In the genomic region with DNA sequence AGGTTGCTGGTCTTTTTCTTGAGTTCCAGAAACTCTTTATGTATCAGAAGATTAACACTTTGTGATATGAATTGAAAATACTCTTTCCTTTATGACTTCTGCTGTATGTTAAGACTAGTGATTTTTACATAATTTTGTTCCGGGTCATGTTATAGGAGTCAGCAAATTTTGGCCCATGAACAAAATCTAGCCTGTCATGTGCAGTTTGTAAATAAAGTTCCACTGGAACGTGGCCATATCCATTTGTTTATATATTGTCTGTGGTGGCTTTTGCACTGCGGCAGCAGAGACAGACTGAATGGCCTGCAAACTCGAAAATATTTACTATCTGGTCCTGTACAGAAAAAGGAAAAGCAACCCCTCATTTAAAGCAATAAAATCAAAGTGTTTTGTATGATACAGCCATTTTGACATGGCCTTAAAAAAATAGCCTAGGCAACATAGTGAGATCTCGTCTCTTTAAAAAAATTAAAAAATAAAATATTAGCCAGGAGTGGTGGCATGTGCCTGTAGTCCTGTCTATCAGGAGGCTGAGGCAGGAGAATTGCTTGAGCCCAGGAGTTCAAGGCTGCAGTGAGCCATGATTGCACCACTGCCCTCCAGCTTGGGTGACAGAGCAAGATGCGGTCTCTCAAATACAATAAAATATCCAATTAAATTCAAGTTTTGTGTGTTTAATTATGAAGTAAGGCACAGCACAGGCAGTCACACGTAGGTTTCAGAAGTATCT, we compare ENCODE assay signal across 1 cellular context.
TF ChIP-seq lines count a peak whose summit lies in the region.

No MANE protein-coding gene starts in this region.

TF ChIP-seq in HEK293, 187 proteins besides CTCF, POLR2A, EP300 and RAD21 (continued from another document):
- TF ChIP-seq, protein P1, sequence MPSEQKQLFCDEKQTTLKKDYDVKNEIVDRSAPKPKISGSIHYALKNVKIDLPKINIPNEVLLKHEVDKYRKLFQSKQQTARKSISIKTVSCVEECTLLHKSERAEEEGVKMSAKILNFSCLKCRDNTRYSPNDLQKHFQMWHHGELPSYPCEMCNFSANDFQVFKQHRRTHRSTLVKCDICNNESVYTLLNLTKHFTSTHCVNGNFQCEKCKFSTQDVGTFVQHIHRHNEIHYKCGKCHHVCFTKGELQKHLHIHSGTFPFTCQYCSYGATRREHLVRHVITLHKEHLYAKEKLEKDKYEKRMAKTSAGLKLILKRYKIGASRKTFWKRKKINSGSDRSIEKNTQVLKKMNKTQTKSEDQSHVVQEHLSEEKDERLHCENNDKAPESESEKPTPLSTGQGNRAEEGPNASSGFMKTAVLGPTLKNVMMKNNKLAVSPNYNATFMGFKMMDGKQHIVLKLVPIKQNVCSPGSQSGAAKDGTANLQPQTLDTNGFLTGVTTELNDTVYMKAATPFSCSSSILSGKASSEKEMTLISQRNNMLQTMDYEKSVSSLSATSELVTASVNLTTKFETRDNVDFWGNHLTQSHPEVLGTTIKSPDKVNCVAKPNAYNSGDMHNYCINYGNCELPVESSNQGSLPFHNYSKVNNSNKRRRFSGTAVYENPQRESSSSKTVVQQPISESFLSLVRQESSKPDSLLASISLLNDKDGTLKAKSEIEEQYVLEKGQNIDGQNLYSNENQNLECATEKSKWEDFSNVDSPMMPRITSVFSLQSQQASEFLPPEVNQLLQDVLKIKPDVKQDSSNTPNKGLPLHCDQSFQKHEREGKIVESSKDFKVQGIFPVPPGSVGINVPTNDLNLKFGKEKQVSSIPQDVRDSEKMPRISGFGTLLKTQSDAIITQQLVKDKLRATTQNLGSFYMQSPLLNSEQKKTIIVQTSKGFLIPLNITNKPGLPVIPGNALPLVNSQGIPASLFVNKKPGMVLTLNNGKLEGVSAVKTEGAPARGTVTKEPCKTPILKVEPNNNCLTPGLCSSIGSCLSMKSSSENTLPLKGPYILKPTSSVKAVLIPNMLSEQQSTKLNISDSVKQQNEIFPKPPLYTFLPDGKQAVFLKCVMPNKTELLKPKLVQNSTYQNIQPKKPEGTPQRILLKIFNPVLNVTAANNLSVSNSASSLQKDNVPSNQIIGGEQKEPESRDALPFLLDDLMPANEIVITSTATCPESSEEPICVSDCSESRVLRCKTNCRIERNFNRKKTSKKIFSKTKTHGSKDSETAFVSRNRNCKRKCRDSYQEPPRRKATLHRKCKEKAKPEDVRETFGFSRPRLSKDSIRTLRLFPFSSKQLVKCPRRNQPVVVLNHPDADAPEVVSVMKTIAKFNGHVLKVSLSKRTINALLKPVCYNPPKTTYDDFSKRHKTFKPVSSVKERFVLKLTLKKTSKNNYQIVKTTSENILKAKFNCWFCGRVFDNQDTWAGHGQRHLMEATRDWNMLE (tag by site-specific recombination; conservative IDR thresholded peaks at IDR 0.05; ENCODE audit: low read depth): no peak
